Comparison of ENCODE assay signal across 8 cellular contexts in genomic region chr2:127886593-127886935, GRCh38. TPM values are rescaled to one million over a fixed set of nuclear protein-coding genes. Genes with fewer than 3 reads are reported as not detected.
DNase-seq lines count a peak whose midpoint lies in the region; ATAC-seq and TF ChIP-seq lines count a peak whose summit lies in the region.
"Not testable (repeated sequence)": the region's sequence is repeated elsewhere in the genome, so short reads cannot be mapped to it uniquely, and the experiment has no call there.

No MANE protein-coding gene starts in this region.

- peak overlapping the region; percentile 85 for H3K4me3 Mint-ChIP-seq in natural killer cell

- H3K27ac ChIP-seq in SK-N-SH (ENCODE audit: low read depth in 2 of 2, low read length in 1 of 2) (peak overlapping the region; percentile 72 to 79), body of pancreas (peak overlapping the region; percentile 90 to 95 (median 93)), heart right ventricle (peak overlapping the region; percentile 87 to 94 (median 92)), testis (peak overlapping the region; percentile 83 to 93)

- not testable (repeated sequence) for H3K9me3 Mint-ChIP-seq in natural killer cell

- H2AFZ ChIP-seq in SK-N-SH (ENCODE audit: low read depth) = not testable (repeated sequence)

- H3K9ac ChIP-seq in ES-I3 (ENCODE audit: low read depth, low read length) = peak overlapping the region; percentile 63; the same call in 1 of the 2 replicates
- H3K9ac ChIP-seq in SK-N-SH = peak overlapping the region; percentile 76; the same call in 1 of the 2 replicates

- H3F3A ChIP-seq in SK-N-SH (replicated peaks; ENCODE audit: insufficient read depth) = not testable (repeated sequence)

- H3K27me3 Mint-ChIP-seq in natural killer cell (ENCODE audit: low read depth in 2 of 2) = not testable (repeated sequence)

- H3K4me1 Mint-ChIP-seq in natural killer cell = peaks cover 24 to 27% of the 10 kb centered on the region in 2 donors

- H3K4me2 ChIP-seq in SK-N-SH = peak overlapping the region; percentile 69

- not testable (repeated sequence) for H3K9me3 ChIP-seq in ES-I3 (ENCODE audit: control insufficient read depth, insufficient read depth, low read length); SK-N-SH; body of pancreas; heart right ventricle; testis

- peaks cover 52% of the 10 kb centered on the region for H3K79me2 ChIP-seq in SK-N-SH (ENCODE audit: insufficient read depth)

- TF ChIP-seq CTCF in SK-N-SH (IDR thresholded peaks at IDR 0.05); body of pancreas (IDR thresholded peaks at IDR 0.05); heart right ventricle (IDR thresholded peaks at IDR 0.05); natural killer cell (IDR thresholded peaks at IDR 0.05); testis (IDR thresholded peaks at IDR 0.05): not testable (repeated sequence)

- intact Hi-C loops in body of pancreas (cut with DNase I); natural killer cell (cut with micrococcal nuclease); testis (cut with DNase I; ENCODE audit: low total_unique reads): not testable (repeated sequence)
- intact Hi-C loops in heart right ventricle (cut with DNase I) = loop anchor here in 5 of 10 donors (10.0 kb wide), 3 partner anchors 138 to 258 kb away; partner anchors contain the start of genes SAP130 (in 4 of the 5) and UGGT1 (in 1 of the 5)

- DNase-seq in SK-N-SH, body of pancreas, heart right ventricle, natural killer cell, testis: not testable (repeated sequence)

- not testable (repeated sequence) for H3K36me3 ChIP-seq in ES-I3 (ENCODE audit: insufficient read depth, low read length); body of pancreas (replicated peaks in 1 of 2; ENCODE audit: insufficient read depth in 1 of 2, low read depth in 2 of 2); testis (ENCODE audit: low read depth, missing control alignments)
- H3K36me3 ChIP-seq in SK-N-SH (replicated peaks in 1 of 2; ENCODE audit: control insufficient read depth in 1 of 2, insufficient read depth in 2 of 2, low read length in 1 of 2) (peaks cover 16 to 20% of the 10 kb centered on the region in 2 experiments), heart right ventricle (peaks cover 0 to 25% (median 0%) of the 10 kb centered on the region in 9 donors)

- ATAC-seq in GM21723 (IDR thresholded peaks at IDR 0.05; ENCODE audit: unreplicated experiment) = peak; percentile 34
- peak; percentile 34 for ATAC-seq in HG03354 (IDR thresholded peaks at IDR 0.05; ENCODE audit: poor library complexity, severe bottlenecking, unreplicated experiment)
- ATAC-seq in body of pancreas = peak; percentile 47
- peak; percentile 21 to 80 (median 48) for ATAC-seq in heart right ventricle
- peak; percentile 20 to 28 (median 24) for ATAC-seq in natural killer cell

- not testable (repeated sequence) for TF ChIP-seq RAD21 in SK-N-SH (IDR thresholded peaks at IDR 0.05; ENCODE audit: low read length)

- not testable (repeated sequence) for H3K9me2 ChIP-seq in SK-N-SH

- not testable (repeated sequence) for H3K36me3 Mint-ChIP-seq in natural killer cell

- CTCF ChIA-PET in SK-N-SH (lab: Yijun Ruan, JAX) = interaction anchor here (0.9 kb wide), 1 partner anchor 28 kb away, joined by 5 read pairs; the partner anchor contains the start of gene POLR2D

- H3K27ac Mint-ChIP-seq in natural killer cell = peak overlapping the region; percentile 85 to 88

- TF ChIP-seq EP300 in SK-N-SH (IDR thresholded peaks at IDR 0.05; ENCODE audit: borderline replicate concordance in 1 of 2, low read depth in 1 of 2, low read length in 1 of 2) = not testable (repeated sequence)

- POLR2A ChIA-PET in SK-N-SH (lab: Yijun Ruan, JAX) = not testable (repeated sequence)

- H3K4me3 ChIP-seq in SK-N-SH (ENCODE audit: low read depth in 2 of 2, low read length in 1 of 2) (peak overlapping the region; percentile 50 to 72), body of pancreas (peak overlapping the region; percentile 50 to 58), heart right ventricle (peak overlapping the region; percentile 30 to 87 (median 74)), testis (peak overlapping the region; percentile 74 to 75)

- H4K20me1 ChIP-seq in SK-N-SH (ENCODE audit: insufficient read depth) = peaks cover 32% of the 10 kb centered on the region

- TF ChIP-seq POLR2A in body of pancreas (IDR thresholded peaks at IDR 0.05) = peak in 1 of 3 donors; percentile 20
- not testable (repeated sequence) for TF ChIP-seq POLR2A in testis (IDR thresholded peaks at IDR 0.05)

- H3K4me1 ChIP-seq in ES-I3 (ENCODE audit: insufficient read depth, low read length) = not testable (repeated sequence)
- H3K4me1 ChIP-seq in SK-N-SH (ENCODE audit: control insufficient read depth in 1 of 2, insufficient read depth in 2 of 2, low read depth in 1 of 2, low read length in 1 of 2) (peaks cover 10 to 22% of the 10 kb centered on the region in 2 experiments; a peak in 2 of 4 replicates), body of pancreas (peaks cover 43% of the 10 kb centered on the region), heart right ventricle (peaks cover 5 to 47% (median 35%) of the 10 kb centered on the region in 9 donors), testis (peaks cover 42% of the 10 kb centered on the region)

- 4% methylated on average over 2 of the region's 32 CpGs for WGBS in SK-N-SH (ENCODE audit: low lambda C conversion rate)
- 0% methylated on average over 1 to 32 of the region's 32 CpGs for WGBS in body of pancreas, 2 donors
- WGBS in heart right ventricle, 2 donors = 0 to 1% methylated on average over 23 to 27 of the region's 32 CpGs
- 0 to 2% methylated on average over 2 to 11 of the region's 32 CpGs for WGBS in testis, 2 donors

- not testable (repeated sequence) for H3K27me3 ChIP-seq in SK-N-SH (ENCODE audit: insufficient read depth); body of pancreas; heart right ventricle; testis

RNA-seq across cellular contexts. Expression of gene AMMECR1L, which starts 0.8 kb away (rescaled TPM):
- 11.0 and 12.6 TPM in 2 replicates for polyA plus RNA-seq in SK-N-SH (2012; rRNA removed)
- polyA plus RNA-seq in SK-N-SH (2012; cell fraction: cytosol; rRNA removed) = 11.5 and 13.0 TPM in 2 replicates
- 15.1 and 21.9 TPM in 2 replicates for polyA plus RNA-seq in SK-N-SH (2012; cell fraction: nucleus; rRNA removed)
- total RNA-seq in body of pancreas = 1 to 10 TPM; 6.2 to 9.2 TPM
- total RNA-seq in heart right ventricle = 10 to 100 TPM in 8 of 10 donors, 1 to 10 TPM in 2; 8.2 to 13.2 (median 10.4) TPM
- polyA plus RNA-seq in heart right ventricle = 1 to 10 TPM; 6.6 to 7.1 TPM
- 10 to 100 TPM; 12.0 to 17.3 (median 13.6) TPM for total RNA-seq in natural killer cell
- 10 to 100 TPM; 34.1 to 35.8 TPM for total RNA-seq in testis
- 31.5 TPM for polyA plus RNA-seq in testis (ENCODE audit: insufficient read depth, low read depth, low replicate concordance)

RNA-seq across cellular contexts. Expression of gene POLR2D, which starts 28.6 kb away (rescaled TPM):
- polyA plus RNA-seq in SK-N-SH (2012; rRNA removed) = 11.0 and 11.5 TPM in 2 replicates
- 15.3 and 16.4 TPM in 2 replicates for polyA plus RNA-seq in SK-N-SH (2012; cell fraction: cytosol; rRNA removed)
- polyA plus RNA-seq in SK-N-SH (2012; cell fraction: nucleus; rRNA removed) = 5.0 and 7.3 TPM in 2 replicates
- total RNA-seq in body of pancreas = 1 to 10 TPM; 4.6 to 7.5 TPM
- 10 to 100 TPM; 19.0 to 26.4 (median 20.7) TPM for total RNA-seq in heart right ventricle
- polyA plus RNA-seq in heart right ventricle = 10 to 100 TPM in 1 of 2 donors, 1 to 10 TPM in 1; 7.5 to 13.3 TPM
- 10 to 100 TPM; 25.4 to 30.7 (median 29.8) TPM for total RNA-seq in natural killer cell
- total RNA-seq in testis = 10 to 100 TPM; 49.1 to 75.4 TPM
- polyA plus RNA-seq in testis (ENCODE audit: insufficient read depth, low read depth, low replicate concordance) = 160 TPM
